In genomic region chr4:185997287-185997686, GRCh38 we compare ENCODE assay signal across 20 cellular contexts.
DNase-seq lines count a peak whose midpoint lies in the region; ATAC-seq, FAIRE-seq and TF ChIP-seq lines count a peak whose summit lies in the region.
"Had no signal": no experiment of that assay in that cellular context is flagged by ENCODE, and none has a peak within 500 bp of the region (broad histone marks: within the 10 kb centered on the region; RNA-seq: fewer than 3 reads in every experiment).

No MANE protein-coding gene starts in this region.

- H3K9me3 ChIP-seq in heart right ventricle (no peaks in the 10 kb centered on the region), pancreas (no peaks in the 10 kb centered on the region)
- H3K9me3 ChIP-seq: Peyer's patch had no signal

- 57 to 65% methylated on average over 7 of the region's 7 CpGs for WGBS in heart right ventricle, 2 donors
- WGBS in pancreas, 2 donors, result 44 to 49% methylated on average over 7 of the region's 7 CpGs

- intact Hi-C loops in Right ventricle myocardium superior (cut with DNase I), result no loop called here
- intact Hi-C loops in cardiac septum (cut with DNase I), result loop anchor here (5.0 kb wide), 1 partner anchor 65 kb away; no protein-coding TSS in a partner anchor
- intact Hi-C loops in heart right ventricle (cut with DNase I), result loop anchor here in 1 of 10 donors (10.0 kb wide), 1 partner anchor 72 kb away; no protein-coding TSS in a partner anchor
- intact Hi-C loops in pancreas (cut with DNase I), result no loop called here

- H3K4me3 ChIP-seq in heart right ventricle (no peak overlapping the region), pancreas (no peak overlapping the region)
- H3K4me3 ChIP-seq: BLaER1 treated with 17β-estradiol and CSF1 and Interleukin-3, amounts not matched to agents 10 nM and 100 nM; GM12878; GM23248; K562; Peyer's patch had no signal

- DNase-seq in Right ventricle myocardium superior (peak; percentile 66), cardiac septum (ENCODE audit: low spot score) (no peak), heart right ventricle (peak; percentile 27 to 65), pancreas (peak in 2 of 6 donors; percentile 29 to 43), DMS79 (lab: John Stamatoyannopoulos, UW) (no peak), NCI-H2171 treated with DMSO at 0.1 percent for 48 hours (lab: John Stamatoyannopoulos, UW) (no peak), NCI-H69 (lab: John Stamatoyannopoulos, UW) (no peak)
- DNase-seq: DND-41, GDM1, GM23248, NCI-H1417 treated with DMSO at 0.1 percent for 48 hours, NCI-H2081 treated with DMSO at 0.1 percent for 48 hours, NCI-H524, Peyer's patch, SHP77 treated with DMSO at 0.1 percent for 48 hours had no signal

- no peaks in the 10 kb centered on the region for H3K36me3 ChIP-seq in heart right ventricle
- no peaks in the 10 kb centered on the region for H3K36me3 ChIP-seq in pancreas
- H3K36me3 ChIP-seq: BLaER1 treated with 17β-estradiol and CSF1 and Interleukin-3, amounts not matched to agents 10 nM and 100 nM; Peyer's patch had no signal

- FAIRE-seq in pancreas (lab: Jason Lieb, UNC), result no peak
- FAIRE-seq: GM12878, K562 had no signal

- H3K4me1 ChIP-seq in heart right ventricle (peaks cover 0 to 12% (median 0%) of the 10 kb centered on the region in 9 donors), pancreas (peaks cover 0 to 10% (median 0%) of the 10 kb centered on the region in 3 donors)
- H3K4me1 ChIP-seq: BLaER1 treated with 17β-estradiol and CSF1 and Interleukin-3, amounts not matched to agents 10 nM and 100 nM; Peyer's patch had no signal

- H3K27ac ChIP-seq in heart right ventricle, result no peak overlapping the region
- H3K27ac ChIP-seq in pancreas, result no peak overlapping the region
- H3K27ac ChIP-seq: BLaER1 treated with 17β-estradiol and CSF1 and Interleukin-3, amounts not matched to agents 10 nM and 100 nM; GM23248; Peyer's patch had no signal

- TF ChIP-seq CTCF in heart right ventricle (IDR thresholded peaks at IDR 0.05) (no peak), pancreas (IDR thresholded peaks at IDR 0.05) (no peak)

- H3K27me3 ChIP-seq in heart right ventricle (no peaks in the 10 kb centered on the region), pancreas (no peaks in the 10 kb centered on the region)
- H3K27me3 ChIP-seq: BLaER1 treated with 17β-estradiol and CSF1 and Interleukin-3, amounts not matched to agents 10 nM and 100 nM; Peyer's patch had no signal

- ATAC-seq in Right ventricle myocardium superior (ENCODE audit: poor library complexity), result peak; percentile 85
- ATAC-seq in heart right ventricle, result peak in 7 of 8 donors; percentile 73 to 87 (median 84)
- peak; percentile 55 to 80 (median 65) for ATAC-seq in pancreas
- ATAC-seq in GM21390 (IDR thresholded peaks at IDR 0.05; ENCODE audit: unreplicated experiment), result no peak
- ATAC-seq: GM12878, HCT116, K562 had no signal

Comparison
In these comparisons a context has a peak if more than half of its experiments do, and no peak if none do; other contexts are left out.
1. DNase-seq: peak in Right ventricle myocardium superior (single experiment) and heart right ventricle (2 of 2); none in cardiac septum (single experiment), DMS79 (single experiment), NCI-H2171 treated with DMSO at 0.1 percent for 48 hours (single experiment) and NCI-H69 (single experiment).